In the genomic region with DNA sequence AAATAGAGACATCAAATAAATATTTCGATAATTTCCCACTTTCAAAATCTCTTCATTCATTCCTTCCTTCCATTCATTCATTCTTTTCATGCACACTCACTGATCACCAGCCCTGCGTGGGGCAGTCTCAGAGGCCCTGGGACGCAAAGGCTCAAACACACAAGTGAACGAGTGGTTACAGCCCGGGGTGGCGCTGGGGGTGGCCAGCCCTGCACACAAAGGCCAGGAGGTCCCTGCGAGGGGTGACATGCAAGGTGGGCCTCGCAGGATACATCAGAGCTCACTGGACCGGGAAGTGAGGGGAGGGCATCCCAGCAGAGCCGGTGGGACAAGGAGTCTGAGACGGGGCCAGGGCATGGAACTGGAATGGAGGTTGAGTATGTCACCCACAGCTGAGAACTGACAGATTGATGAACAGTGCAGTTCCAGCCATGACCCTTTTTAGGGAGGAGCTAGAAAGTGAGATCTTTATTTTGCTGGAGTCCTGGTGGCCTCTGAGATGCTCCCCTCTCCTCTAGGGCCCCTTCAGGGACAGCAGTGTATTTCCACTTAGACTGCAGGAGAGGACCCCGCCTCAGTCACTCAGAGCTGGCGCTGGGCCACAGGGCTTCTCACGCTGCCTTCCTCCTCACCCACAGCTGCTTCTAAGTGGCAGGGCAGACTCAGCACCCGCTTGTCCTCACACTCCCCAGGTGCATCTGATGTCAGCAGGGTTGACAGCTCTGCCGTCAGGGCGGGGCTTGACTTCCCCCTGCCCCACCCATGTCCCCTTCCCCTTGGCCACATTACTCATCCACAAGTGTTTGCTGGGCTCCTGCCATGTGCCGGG, we compare ENCODE assay signal across 14 cellular contexts. TPM values are rescaled to one million over a fixed set of nuclear protein-coding genes. Genes with fewer than 3 reads are reported as not detected.
DNase-seq lines count a peak whose midpoint lies in the region; ATAC-seq and TF ChIP-seq lines count a peak whose summit lies in the region.
"Had no signal": no experiment of that assay in that cellular context is flagged by ENCODE, and none has a peak within 500 bp of the region (broad histone marks: within the 10 kb centered on the region; RNA-seq: fewer than 3 reads in every experiment).

No MANE protein-coding gene starts in this region.

- no peaks in the 10 kb centered on the region for H3K79me2 ChIP-seq in smooth muscle cell (ENCODE audit: low read depth)

- DNase-seq in A172 (ENCODE audit: low spot score), result peak; percentile 80
- peak; percentile 27 for DNase-seq in NCI-H345 treated with DMSO at 0.1 percent for 48 hours (lab: John Stamatoyannopoulos, UW; ENCODE audit: unreplicated experiment)
- no peak for DNase-seq in SIG-M5 treated with dmso at 0.1 percent for 504 hours (lab: John Stamatoyannopoulos, UW; ENCODE audit: unreplicated experiment)
- no peak for DNase-seq in T-helper 9 cell
- no peak for DNase-seq in smooth muscle cell (lab: John Stamatoyannopoulos, UW; ENCODE audit: unreplicated experiment)
- DNase-seq: activated CD4-positive, alpha-beta T cell treated with anti-CD3 and anti-CD28 coated beads for 4 hours; AML-193; Calu3; NCI-H1436 treated with DMSO at 0.1 percent for 48 hours; T-helper 1 cell; upper lobe of left lung had no signal

- H3K9ac ChIP-seq in BLaER1, result 0 out of 2 replicates have a peak overlapping the region, but pooled peaks have one; percentile 38
- no peak overlapping the region for H3K9ac ChIP-seq in smooth muscle cell (ENCODE audit: low read depth)

- H3K4me3 ChIP-seq in BLaER1, result no peak overlapping the region
- H3K4me3 ChIP-seq in smooth muscle cell, result no peak overlapping the region
- H3K4me3 ChIP-seq: upper lobe of left lung had no signal

- 92% methylated on average over 18 of the region's 18 CpGs for WGBS in smooth muscle cell (ENCODE audit: low lambda C conversion rate)

- H4K20me1 ChIP-seq in BLaER1 (peaks cover 13% of the 10 kb centered on the region; the same call in 1 of the 2 replicates), smooth muscle cell (ENCODE audit: low read depth) (no peaks in the 10 kb centered on the region)

- H3K4me1 ChIP-seq in BLaER1 (peaks cover 81% of the 10 kb centered on the region), smooth muscle cell (ENCODE audit: low read depth) (peaks cover 2% of the 10 kb centered on the region)

- peak; percentile 4 for ATAC-seq in esophagus mucosa
- ATAC-seq: HepG2 had no signal

- H3K9me3 ChIP-seq in BLaER1 (no peaks in the 10 kb centered on the region), smooth muscle cell (replicated peaks; ENCODE audit: low read depth) (no peaks in the 10 kb centered on the region)
- H3K9me3 ChIP-seq: upper lobe of left lung had no signal

- H3K4me2 ChIP-seq in BLaER1, result peak overlapping the region; percentile 91
- no peak overlapping the region for H3K4me2 ChIP-seq in smooth muscle cell

- H3K27me3 ChIP-seq in BLaER1 (no peaks in the 10 kb centered on the region), smooth muscle cell (ENCODE audit: low read depth) (no peaks in the 10 kb centered on the region)
- H3K27me3 ChIP-seq: upper lobe of left lung had no signal

- no peaks in the 10 kb centered on the region for H3F3A ChIP-seq in smooth muscle cell (ENCODE audit: low read depth)

- no peak overlapping the region for H2AFZ ChIP-seq in smooth muscle cell (ENCODE audit: low read depth)

- peaks cover 43% of the 10 kb centered on the region for H3K36me3 ChIP-seq in BLaER1
- no peaks in the 10 kb centered on the region for H3K36me3 ChIP-seq in smooth muscle cell (ENCODE audit: low read depth)

- no peak for TF ChIP-seq CTCF in smooth muscle cell (IDR thresholded peaks at IDR 0.05; ENCODE audit: borderline replicate concordance, insufficient read depth, poor library complexity, severe bottlenecking)

- H3K27ac ChIP-seq in BLaER1, result peak overlapping the region; percentile 13
- H3K27ac ChIP-seq in smooth muscle cell (ENCODE audit: low read depth), result no peak overlapping the region
- H3K27ac ChIP-seq: upper lobe of left lung had no signal

RNA-seq across cellular contexts. Expression of gene TTYH3, which starts 29.7 kb away (rescaled TPM):
- total RNA-seq in A172 (2014; rRNA removed; shearing (Covaris generic)), result 34.3 and 42.4 TPM in 2 replicates
- total RNA-seq in esophagus mucosa (11.7 TPM), smooth muscle cell (42.9 and 51.5 TPM in 2 replicates)
- 153 and 179 TPM in 2 replicates for polyA plus RNA-seq in smooth muscle cell

RNA-seq across cellular contexts. Expression of gene IQCE, which starts 43.3 kb away (rescaled TPM):
- 26.1 and 35.5 TPM in 2 replicates for total RNA-seq in A172 (2014; rRNA removed; shearing (Covaris generic))
- 7.5 TPM for total RNA-seq in esophagus mucosa
- total RNA-seq in smooth muscle cell, result 12.7 and 15.0 TPM in 2 replicates
- polyA plus RNA-seq in smooth muscle cell, result 5.8 and 16.3 TPM in 2 replicates

RNA-seq across cellular contexts. Expression of gene BRAT1, which starts 46.8 kb away (rescaled TPM):
- 69.2 and 87.9 TPM in 2 replicates for total RNA-seq in A172 (2014; rRNA removed; shearing (Covaris generic))
- total RNA-seq in esophagus mucosa (11.9 TPM), smooth muscle cell (11.2 and 16.8 TPM in 2 replicates)
- polyA plus RNA-seq in smooth muscle cell, result 32.4 and 43.6 TPM in 2 replicates

Comparison
In these comparisons a context has a peak if more than half of its experiments do, and no peak if none do; other contexts are left out.
1. DNase-seq: peak in A172 (single experiment) and NCI-H345 treated with DMSO at 0.1 percent for 48 hours (single experiment); none in SIG-M5 treated with dmso at 0.1 percent for 504 hours (single experiment), T-helper 9 cell (single experiment) and smooth muscle cell (single experiment).